9 cellular contexts compared by ENCODE assay signal in genomic region chr14:100246136-100246535, GRCh38. TPM values are rescaled to one million over a fixed set of nuclear protein-coding genes. Genes with fewer than 3 reads are reported as not detected.
DNase-seq lines count a peak whose midpoint lies in the region; ATAC-seq, FAIRE-seq and TF ChIP-seq lines count a peak whose summit lies in the region.
"Had no signal": no experiment of that assay in that cellular context is flagged by ENCODE, and none has a peak within 500 bp of the region (broad histone marks: within the 10 kb centered on the region; RNA-seq: fewer than 3 reads in every experiment).

No MANE protein-coding gene starts in this region.

- WGBS in H1 (ENCODE audit: extremely low coverage in 1 of 2, insufficient coverage in 1 of 2, insufficient read length in 1 of 2, insufficient replicate concordance in 2 of 2, low coverage in 1 of 2, low lambda C conversion rate in 2 of 2, missing lambda C conversion rate in 1 of 2), 2 experiments: 86% methylated on average over 6 of the region's 6 CpGs; no CpG with 5 or more reads in 1 of the 2 experiments

- no peak for TF ChIP-seq EP300 in H1 (IDR thresholded peaks at IDR 0.05; ENCODE audit: borderline replicate concordance in 1 of 2, low read depth in 2 of 2, low read length in 2 of 2)

- no peaks in the 10 kb centered on the region for H3K27me3 ChIP-seq in CD4-positive, alpha-beta T cell (ENCODE audit: control insufficient read depth, insufficient read depth, low read length)
- H3K27me3 ChIP-seq in OCI-LY1 (ENCODE audit: insufficient read depth, low read length) (no peaks in the 10 kb centered on the region), H1 (replicated peaks in 1 of 4; ENCODE audit: control insufficient read depth in 3 of 4, extremely low read depth in 1 of 4, insufficient read depth in 3 of 4, low read length in 3 of 4) (no peaks in the 10 kb centered on the region)

- peak overlapping the region; percentile 10; the same call in 1 of the 2 replicates for H3K9ac ChIP-seq in OCI-LY1 (ENCODE audit: low read length)
- H3K9ac ChIP-seq in H1 (replicated peaks in 1 of 4; ENCODE audit: extremely low read depth in 1 of 4, low read depth in 3 of 4, low read length in 3 of 4): no peak overlapping the region; a peak in 2 of 7 replicates

- peak overlapping the region; percentile 18 for H3K4me3 ChIP-seq in OCI-LY1 (ENCODE audit: low read depth, low read length, poor library complexity, severe bottlenecking)
- no peak overlapping the region for H3K4me3 ChIP-seq in H1 (ENCODE audit: extremely low read depth in 1 of 4, insufficient read depth in 2 of 4, low read depth in 3 of 4, low read length in 4 of 4)

- H2AFZ ChIP-seq in OCI-LY1 (ENCODE audit: low read length) (no peak overlapping the region), H1 (ENCODE audit: low read length) (no peak overlapping the region)

- H4K5ac ChIP-seq in H1 (ENCODE audit: insufficient read length, low read depth, low read length): no peak overlapping the region

- TF ChIP-seq CTCF in CD4-positive, alpha-beta T cell (IDR thresholded peaks at IDR 0.05): no peak
- no peak for TF ChIP-seq CTCF in OCI-LY1 (IDR thresholded peaks at IDR 0.05; ENCODE audit: low read length)
- no peak for TF ChIP-seq CTCF in H1 (IDR thresholded peaks at IDR 0.05; ENCODE audit: control extremely low read depth in 1 of 3, insufficient read depth in 1 of 3, low read depth in 1 of 3, low read length in 3 of 3)

- no peak for DNase-seq in CD4-positive, alpha-beta T cell
- DNase-seq in H1 (ENCODE audit: low read depth in 1 of 2, low spot score in 2 of 2) (no peak), hippocampal formation (lab: John Stamatoyannopoulos, UW) (no peak), iPS-NIHi7 (ENCODE audit: extremely low spot score) (no peak), SHP77 treated with DMSO at 0.1 percent for 48 hours (lab: John Stamatoyannopoulos, UW) (no peak)
- DNase-seq in naive thymus-derived CD8-positive, alpha-beta T cell: no peak
- DNase-seq: activated CD4-positive, alpha-beta T cell treated with anti-CD3 and anti-CD28 coated beads, Interleukin-2, amount 50 U/mL, for 1 hour had no signal

- no peak overlapping the region for H3K4ac ChIP-seq in H1 (replicated peaks; ENCODE audit: insufficient read length, low read depth, low read length)

- peaks cover 75% of the 10 kb centered on the region for H3K4me1 Mint-ChIP-seq in CD4-positive, alpha-beta T cell (ENCODE audit: low read depth)
- peaks cover 47 to 89% (median 82%) of the 10 kb centered on the region in 4 donors for H3K4me1 Mint-ChIP-seq in naive thymus-derived CD8-positive, alpha-beta T cell

- no peak for ATAC-seq in CD4-positive, alpha-beta T cell (ENCODE audit: poor library complexity)
- ATAC-seq in naive thymus-derived CD8-positive, alpha-beta T cell: peak; percentile 16 to 23
- no peak for ATAC-seq in GM21381 (IDR thresholded peaks at IDR 0.05; ENCODE audit: unreplicated experiment)

- H2BK120ac ChIP-seq in H1 (replicated peaks; ENCODE audit: low read depth, low read length): no peak overlapping the region

- no peak overlapping the region for H3K27ac ChIP-seq in CD4-positive, alpha-beta T cell (ENCODE audit: low read depth, low read length)
- H3K27ac ChIP-seq in OCI-LY1 (ENCODE audit: low read depth, low read length, poor library complexity, severe bottlenecking): peak overlapping the region; percentile 78
- no peak overlapping the region for H3K27ac ChIP-seq in H1 (ENCODE audit: low read depth, low read length)

- no peak for TF ChIP-seq POLR2A in H1 (IDR thresholded peaks at IDR 0.05; ENCODE audit: control extremely low read depth in 1 of 2, low read depth in 2 of 2, low read length in 2 of 2)

- no peaks in the 10 kb centered on the region for H3F3A ChIP-seq in OCI-LY1 (ENCODE audit: insufficient read depth, low read length)

- CTCF ChIA-PET in CD4-positive, alpha-beta T cell (lab: Charles Lee): interaction anchor here (0.6 to 2.0 kb wide), 7 partner anchors 17 to 138 kb away, joined by 3 to 9 read pairs (median 3); a partner anchor contains a TSS
- CTCF ChIA-PET in H1 (lab: Charles Lee; ENCODE audit: partially characterized antibody): interaction anchor here (0.8 to 2.7 kb wide), 15 partner anchors 9 to 118 kb away, joined by 3 to 16 read pairs (median 3); no protein-coding TSS in a partner anchor

- H4K20me1 ChIP-seq in OCI-LY1 (ENCODE audit: insufficient read depth, low read length): peaks cover 9% of the 10 kb centered on the region; the same call in 1 of the 2 replicates
- peaks cover 36 to 46% of the 10 kb centered on the region in 2 experiments for H4K20me1 ChIP-seq in H1 (replicated peaks in 1 of 2; ENCODE audit: control insufficient read depth in 1 of 2, insufficient read depth in 2 of 2, low read length in 2 of 2)

- no peaks in the 10 kb centered on the region for H3K27me3 Mint-ChIP-seq in CD4-positive, alpha-beta T cell
- no peaks in the 10 kb centered on the region for H3K27me3 Mint-ChIP-seq in naive thymus-derived CD8-positive, alpha-beta T cell

- no peak overlapping the region for H3K14ac ChIP-seq in H1 (ENCODE audit: insufficient read length)

- no peak overlapping the region for H2AK5ac ChIP-seq in H1 (ENCODE audit: low read depth, low read length)

- no peak overlapping the region for H4K91ac ChIP-seq in H1 (replicated peaks; ENCODE audit: insufficient read length, low read length)

- TF ChIP-seq RAD21 in H1 (IDR thresholded peaks at IDR 0.05 in 1 of 2, conservative IDR thresholded peaks at IDR 0.05 in 1 of 2; ENCODE audit: low read depth in 2 of 2, low read length in 2 of 2): no peak

- H4K8ac ChIP-seq in H1 (ENCODE audit: extremely low read depth, insufficient read depth, low read length): peak overlapping the region; percentile 11; the same call in 1 of the 2 replicates

- H3K4me3 Mint-ChIP-seq in CD4-positive, alpha-beta T cell: peak overlapping the region; percentile 63
- peak overlapping the region in 8 of 10 donors; percentile 4 to 74 (median 56) for H3K4me3 Mint-ChIP-seq in naive thymus-derived CD8-positive, alpha-beta T cell

- H3K4me2 ChIP-seq in OCI-LY1 (ENCODE audit: low read length) (peak overlapping the region; percentile 55), H1 (ENCODE audit: insufficient read depth in 1 of 2, low read depth in 2 of 2, low read length in 2 of 2) (peak overlapping the region; percentile 6 to 15; a peak in 3 of 4 replicates)

- peaks cover 99% of the 10 kb centered on the region for H3K79me2 ChIP-seq in OCI-LY1 (ENCODE audit: insufficient read depth, low read length)
- H3K79me2 ChIP-seq in H1 (ENCODE audit: control insufficient read depth in 1 of 2, insufficient read depth in 2 of 2, low read length in 2 of 2): peaks cover 78 to 99% of the 10 kb centered on the region in 2 experiments

- no peaks in the 10 kb centered on the region for H3K9me2 ChIP-seq in OCI-LY1 (ENCODE audit: low read depth, low read length)

- peaks cover 3% of the 10 kb centered on the region for H3K79me1 ChIP-seq in H1 (ENCODE audit: low read depth, low read length)

- H3K4me1 ChIP-seq in OCI-LY1 (ENCODE audit: insufficient read depth, low read length, severe bottlenecking) (peaks cover 60% of the 10 kb centered on the region), H1 (replicated peaks in 1 of 4; ENCODE audit: control insufficient read depth in 3 of 4, insufficient read depth in 4 of 4, low read length in 3 of 4) (peaks cover 4 to 13% (median 5%) of the 10 kb centered on the region in 4 experiments)

- H2BK5ac ChIP-seq in H1 (ENCODE audit: low read depth, low read length): no peak overlapping the region

- intact Hi-C loops in CD4-positive, alpha-beta T cell (cut with DNase I, micrococcal nuclease): loop anchor here (2.0 to 5.0 kb wide), 3 partner anchors 15 to 264 kb away; no protein-coding TSS in a partner anchor

- no peaks in the 10 kb centered on the region for H3K9me3 ChIP-seq in CD4-positive, alpha-beta T cell (ENCODE audit: control insufficient read depth, low read length)
- H3K9me3 ChIP-seq in OCI-LY1 (ENCODE audit: low read length) (no peaks in the 10 kb centered on the region), H1 (ENCODE audit: insufficient read depth in 2 of 2, low read depth in 1 of 2, low read length in 1 of 2) (no peaks in the 10 kb centered on the region)

- H3K56ac ChIP-seq in H1 (replicated peaks; ENCODE audit: insufficient read length, low read depth, low read length): no peak overlapping the region

- H3K36me3 Mint-ChIP-seq in CD4-positive, alpha-beta T cell (ENCODE audit: low read depth): peaks cover 28% of the 10 kb centered on the region
- H3K36me3 Mint-ChIP-seq in naive thymus-derived CD8-positive, alpha-beta T cell: peaks cover 0 to 36% (median 2%) of the 10 kb centered on the region in 3 donors

- H3K27ac Mint-ChIP-seq in CD4-positive, alpha-beta T cell: peak overlapping the region; percentile 55
- peak overlapping the region in 9 of 10 donors; percentile 70 to 88 (median 76) for H3K27ac Mint-ChIP-seq in naive thymus-derived CD8-positive, alpha-beta T cell

- H3K18ac ChIP-seq in H1 (ENCODE audit: extremely low read depth, low read length): no peak overlapping the region

- no peak overlapping the region for H2BK12ac ChIP-seq in H1 (ENCODE audit: low read depth, low read length)

- no peak overlapping the region for H2BK15ac ChIP-seq in H1 (ENCODE audit: low read length)

- H3K36me3 ChIP-seq in OCI-LY1 (ENCODE audit: insufficient read depth, low read length) (peaks cover 42% of the 10 kb centered on the region), H1 (ENCODE audit: control insufficient read depth in 2 of 4, insufficient read depth in 4 of 4, low read length in 3 of 4) (no peaks in the 10 kb centered on the region)

- FAIRE-seq in H1 (lab: Jason Lieb, UNC): no peak

- H3K9me3 Mint-ChIP-seq in CD4-positive, alpha-beta T cell: no peaks in the 10 kb centered on the region
- no peaks in the 10 kb centered on the region for H3K9me3 Mint-ChIP-seq in naive thymus-derived CD8-positive, alpha-beta T cell

- no peaks in the 10 kb centered on the region for H3K23me2 ChIP-seq in H1 (ENCODE audit: low read depth, low read length)

- H2BK20ac ChIP-seq in H1 (ENCODE audit: low read length): no peak overlapping the region

- POLR2A ChIA-PET in CD4-positive, alpha-beta T cell (lab: Charles Lee): interaction anchor here (1.1 to 1.8 kb wide), 3 partner anchors 10 to 53 kb away, joined by 3 to 6 read pairs (median 5); no protein-coding TSS in a partner anchor
- POLR2A ChIA-PET in H1 (lab: Charles Lee; ENCODE audit: partially characterized antibody): interaction anchor here (0.9 to 1.5 kb wide), 5 partner anchors 8 to 36 kb away, joined by 3 to 4 read pairs (median 3); no protein-coding TSS in a partner anchor
- POLR2A ChIA-PET in naive thymus-derived CD8-positive, alpha-beta T cell (lab: Charles Lee): interaction anchor here (0.9 to 1.7 kb wide), 4 partner anchors 22 to 52 kb away, joined by 3 to 5 read pairs (median 3); no protein-coding TSS in a partner anchor

- H3K23ac ChIP-seq in H1 (ENCODE audit: insufficient read length): peak overlapping the region; percentile 97

RNA-seq across cellular contexts. Expression of gene YY1, which starts 7.2 kb away (rescaled TPM):
- 10 to 100 TPM; 68.9 to 70.4 TPM for total RNA-seq in CD4-positive, alpha-beta T cell
- total RNA-seq in H1 (2021; fragmentation: NEBNext Ultra II Directional; extraction: Animal tissue kit (Norgen Biotek cat#: 25700)): 106 and 119 TPM in 2 replicates
- 26.4 and 27.0 TPM in 2 replicates for polyA plus RNA-seq in H1 (2011; rRNA removed)
- polyA plus RNA-seq in H1 (2011; cell fraction: cytosol; rRNA removed): 40.1 TPM
- polyA plus RNA-seq in H1 (2011; cell fraction: nucleus; rRNA removed): 32.3 TPM
- polyA plus RNA-seq in H1 (2012, experiment 1 of 2): 46.8 to 85.4 TPM (median 55.0 TPM) in 4 replicates
- 12.3 TPM for polyA plus RNA-seq in H1 (2012, experiment 2 of 2)
- 140 TPM for polyA plus RNA-seq in H1 (2013, experiment 1 of 2)
- 143 TPM for polyA plus RNA-seq in H1 (2013, experiment 2 of 2)
- 36.6 and 40.1 TPM in 2 replicates for polyA minus RNA-seq in H1 (2011; rRNA and poly(A)+ RNA removed)
- 36.2 TPM for polyA minus RNA-seq in H1 (2011; cell fraction: cytosol; rRNA and poly(A)+ RNA removed)
- 40.7 TPM for polyA minus RNA-seq in H1 (2011; cell fraction: nucleus; rRNA and poly(A)+ RNA removed)
- 100 to 1,000 TPM in 1 of 2 experiments, 10 to 100 TPM in 1; 93.2 to 102 TPM for total RNA-seq in naive thymus-derived CD8-positive, alpha-beta T cell
- 10 to 100 TPM; 15.0 to 16.5 (median 16.2) TPM for polyA plus RNA-seq in naive thymus-derived CD8-positive, alpha-beta T cell

Comparison
In these comparisons a context has a peak if more than half of its experiments do, and no peak if none do; other contexts are left out.
1. ATAC-seq: peak in naive thymus-derived CD8-positive, alpha-beta T cell (2 of 2); none in CD4-positive, alpha-beta T cell (single experiment) and GM21381 (single experiment).